Comparison of ENCODE assay signal across 14 cellular contexts in the genomic region with DNA sequence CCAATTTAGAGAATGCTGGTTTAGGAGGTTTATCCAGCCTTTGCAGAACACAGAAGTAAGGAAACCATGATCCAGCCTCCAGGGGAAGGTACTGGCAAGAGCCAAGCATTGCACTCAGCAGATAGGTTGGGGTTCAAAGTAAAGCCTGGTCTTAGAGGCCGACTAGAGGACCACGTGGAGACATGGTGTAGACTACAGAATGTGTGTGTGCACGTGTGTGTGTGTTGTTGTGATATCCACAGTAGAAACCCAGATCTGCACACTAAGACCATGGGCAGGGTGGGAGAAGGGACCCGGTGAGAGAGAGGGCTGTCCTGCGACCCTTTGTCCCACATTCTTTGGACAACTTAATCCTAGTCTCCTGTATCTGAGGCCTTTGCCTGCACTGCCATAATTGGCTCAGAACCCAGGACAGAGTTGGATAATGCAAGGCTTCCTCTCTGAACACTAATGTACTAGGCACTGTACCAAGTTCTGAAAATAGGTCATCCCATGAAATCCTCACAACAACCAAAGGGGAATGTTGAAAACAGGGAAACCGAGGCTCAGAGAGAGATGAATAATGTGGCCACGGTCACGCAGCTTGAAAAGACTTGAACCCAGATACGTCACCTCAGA.
DNase-seq lines count a peak whose midpoint lies in the region; ATAC-seq and TF ChIP-seq lines count a peak whose summit lies in the region.
"Had no signal": no experiment of that assay in that cellular context is flagged by ENCODE, and none has a peak within 500 bp of the region (broad histone marks: within the 10 kb centered on the region; RNA-seq: fewer than 3 reads in every experiment).

No MANE protein-coding gene starts in this region.

- peak; percentile 90 for ATAC-seq in Right ventricle myocardium superior (ENCODE audit: poor library complexity)
- ATAC-seq in left ventricle myocardium superior = peak; percentile 91
- peak; percentile 21 for ATAC-seq in stimulated activated memory B cell treated with anti-CD40 and anti-IgM and Interleukin-4, amounts not matched to agents 10 μg/mL and 1 μg/mL and 100 μg/mL, for 72 hours
- no peak for ATAC-seq in GM19452 (IDR thresholded peaks at IDR 0.05; ENCODE audit: unreplicated experiment)
- ATAC-seq in GM19324 (IDR thresholded peaks at IDR 0.05; ENCODE audit: low FRiP score, unreplicated experiment) = no peak
- ATAC-seq: GM12878 had no signal

- no peaks in the 10 kb centered on the region for H3K9me3 ChIP-seq in right atrium auricular region
- H3K9me3 ChIP-seq: BLaER1 treated with 17β-estradiol and CSF1 and Interleukin-3, amounts not matched to agents 10 nM and 100 nM had no signal

- peaks cover 5% of the 10 kb centered on the region for H3K27me3 Mint-ChIP-seq in stimulated activated memory B cell treated with anti-CD40 and anti-IgM and Interleukin-4, amounts not matched to agents 10 μg/mL and 1 μg/mL and 100 μg/mL, for 72 hours
- H3K27me3 Mint-ChIP-seq: CD4-positive, CD25-positive, alpha-beta regulatory T cell had no signal

- H3K27ac Mint-ChIP-seq in stimulated activated memory B cell treated with anti-CD40 and anti-IgM and Interleukin-4, amounts not matched to agents 10 μg/mL and 1 μg/mL and 100 μg/mL, for 72 hours = no peak overlapping the region
- H3K27ac Mint-ChIP-seq: CD4-positive, CD25-positive, alpha-beta regulatory T cell; HFFc6 had no signal

- intact Hi-C loops in Right ventricle myocardium superior (cut with DNase I) = no loop called here
- intact Hi-C loops in left ventricle myocardium superior (cut with micrococcal nuclease) = no loop called here

- H3K4me1 Mint-ChIP-seq in stimulated activated memory B cell treated with anti-CD40 and anti-IgM and Interleukin-4, amounts not matched to agents 10 μg/mL and 1 μg/mL and 100 μg/mL, for 72 hours = no peaks in the 10 kb centered on the region
- H3K4me1 Mint-ChIP-seq: CD4-positive, CD25-positive, alpha-beta regulatory T cell had no signal

- TF ChIP-seq CTCF in right atrium auricular region (IDR thresholded peaks at IDR 0.05) = no peak

- DNase-seq in Right ventricle myocardium superior (no peak), right atrium auricular region (ENCODE audit: low spot score) (no peak), cerebellar cortex (ENCODE audit: low spot score) (peak; percentile 42), left ventricle myocardium superior (no peak)
- DNase-seq: ACHN; CD4-positive, CD25-positive, alpha-beta regulatory T cell; DMS53; HCEC 1CT; HFFc6 had no signal

- no peaks in the 10 kb centered on the region for H3K36me3 Mint-ChIP-seq in stimulated activated memory B cell treated with anti-CD40 and anti-IgM and Interleukin-4, amounts not matched to agents 10 μg/mL and 1 μg/mL and 100 μg/mL, for 72 hours
- H3K36me3 Mint-ChIP-seq: CD4-positive, CD25-positive, alpha-beta regulatory T cell had no signal

- H3K4me3 Mint-ChIP-seq in stimulated activated memory B cell treated with anti-CD40 and anti-IgM and Interleukin-4, amounts not matched to agents 10 μg/mL and 1 μg/mL and 100 μg/mL, for 72 hours = no peak overlapping the region
- H3K4me3 Mint-ChIP-seq: CD4-positive, CD25-positive, alpha-beta regulatory T cell; HFFc6 had no signal

- no peak overlapping the region for H3K27ac ChIP-seq in right atrium auricular region
- H3K27ac ChIP-seq: BLaER1 treated with 17β-estradiol and CSF1 and Interleukin-3, amounts not matched to agents 10 nM and 100 nM had no signal

- no peaks in the 10 kb centered on the region for H3K36me3 ChIP-seq in right atrium auricular region
- H3K36me3 ChIP-seq: BLaER1 treated with 17β-estradiol and CSF1 and Interleukin-3, amounts not matched to agents 10 nM and 100 nM had no signal

- H3K9me3 Mint-ChIP-seq in stimulated activated memory B cell treated with anti-CD40 and anti-IgM and Interleukin-4, amounts not matched to agents 10 μg/mL and 1 μg/mL and 100 μg/mL, for 72 hours = no peaks in the 10 kb centered on the region

- no peaks in the 10 kb centered on the region for H3K4me1 ChIP-seq in right atrium auricular region
- H3K4me1 ChIP-seq: BLaER1 treated with 17β-estradiol and CSF1 and Interleukin-3, amounts not matched to agents 10 nM and 100 nM had no signal

- H3K4me3 ChIP-seq in right atrium auricular region = no peak overlapping the region
- H3K4me3 ChIP-seq: BLaER1 treated with 17β-estradiol and CSF1 and Interleukin-3, amounts not matched to agents 10 nM and 100 nM; GM12878 had no signal

- H3K27me3 ChIP-seq in right atrium auricular region = no peaks in the 10 kb centered on the region
- H3K27me3 ChIP-seq: BLaER1 treated with 17β-estradiol and CSF1 and Interleukin-3, amounts not matched to agents 10 nM and 100 nM had no signal

Comparison
In these comparisons a context has a peak if more than half of its experiments do, and no peak if none do; other contexts are left out.
1. ATAC-seq: peak in Right ventricle myocardium superior (single experiment), left ventricle myocardium superior (single experiment) and stimulated activated memory B cell treated with anti-CD40 and anti-IgM and Interleukin-4, amounts not matched to agents 10 μg/mL and 1 μg/mL and 100 μg/mL, for 72 hours (single experiment); none in GM19452 (single experiment) and GM19324 (single experiment).